In genomic region chr9:98880311-98881015, GRCh38 we compare ENCODE assay signal across 15 cellular contexts.
"Had no signal": no experiment of that assay in that cellular context is flagged by ENCODE, and none has a peak within 500 bp of the region (broad histone marks: within the 10 kb centered on the region; RNA-seq: fewer than 3 reads in every experiment).

No MANE protein-coding gene starts in this region.

- H3K27ac ChIP-seq: ascending aorta, left lung, parathyroid adenoma, upper lobe of left lung had no signal

- H3K4me1 ChIP-seq: ascending aorta, parathyroid adenoma had no signal

- H3K27me3 ChIP-seq: ascending aorta, esophagus squamous epithelium, left lung, upper lobe of left lung had no signal

- H3K9me3 ChIP-seq: ascending aorta, esophagus squamous epithelium, left lung, upper lobe of left lung had no signal

- H3K4me3 ChIP-seq: ascending aorta, esophagus squamous epithelium, left lung, upper lobe of left lung had no signal

- H3K36me3 ChIP-seq: ascending aorta, esophagus squamous epithelium, left lung, upper lobe of left lung had no signal

- ATAC-seq: left lung; stimulated activated naive B cell treated with anti-CD40 and anti-IgM and Interleukin-4, amounts not matched to agents 10 μg/mL and 1 μg/mL and 100 μg/mL, for 72 hours had no signal

- DNase-seq: activated CD4-positive, alpha-beta T cell treated with anti-CD3 and anti-CD28 coated beads, Interleukin-2, amount 50 U/mL, for 1 hour; activated gamma-delta T cell; activated naive CD8-positive, alpha-beta T cell treated with anti-CD3 and anti-CD28 coated beads, Interleukin-2, amount 10 ng/mL, durations not matched to agents 7 days and 5 days; activated T-cell treated with anti-CD3 and anti-CD28 coated beads, Interleukin-2, amount 50 U/mL, for 1 hour; esophagus squamous epithelium; glutamatergic neuron; left lung; retina; stimulated activated CD4-positive, alpha-beta T cell treated with anti-CD3 and anti-CD28 coated beads, Interleukin-2, amount 100 ng/mL, for 24 hours; stimulated activated naive B cell treated with anti-CD40 and anti-IgM and Interleukin-4, amounts not matched to agents 10 μg/mL and 1 μg/mL and 100 μg/mL, for 72 hours; substantia nigra; SW 1271 had no signal
